1 cellular context compared by ENCODE assay signal in genomic region chr11:118251858-118252652, GRCh38.
TF ChIP-seq lines count a peak whose summit lies in the region.

Gene MPZL3 (minus strand): TSS chr11:118252365. CDS start chr11:118252294, 71 bp downstream.

TF ChIP-seq in HepG2, 621 proteins besides CTCF, POLR2A, EP300 and RAD21 (continued from another document):
- TF ChIP-seq KIAA2018 (CRISPR knock-in tag; IDR thresholded peaks at IDR 0.05; ENCODE audit: borderline replicate concordance) (no peak), EHMT2 (IDR thresholded peaks at IDR 0.05; ENCODE audit: borderline replicate concordance, low read depth, low read length) (peak; percentile 96; the same call in 1 of the 2 replicates), NCOR1 (IDR thresholded peaks at IDR 0.05; ENCODE audit: borderline replicate concordance, low read length) (peak; percentile 24; the same call in 1 of the 2 replicates), NFE2L2 (IDR thresholded peaks at IDR 0.05; ENCODE audit: low read length) (no peak), RFX1 (IDR thresholded peaks at IDR 0.05) (peak; percentile 79), EED (CRISPR knock-in tag; IDR thresholded peaks at IDR 0.05) (no peak; the same call in 1 of the 2 replicates), ZNF781 (CRISPR knock-in tag; IDR thresholded peaks at IDR 0.05; ENCODE audit: borderline replicate concordance, not compliant biosample characterization) (peak; percentile 87), ZNF513 (CRISPR knock-in tag; conservative IDR thresholded peaks at IDR 0.05) (no peak), ZNF503 (CRISPR knock-in tag; IDR thresholded peaks at IDR 0.05) (no peak), ZNF556 (CRISPR knock-in tag; IDR thresholded peaks at IDR 0.05; ENCODE audit: borderline replicate concordance) (no peak; the same call in 1 of the 2 replicates), ZNF136 (CRISPR knock-in tag; IDR thresholded peaks at IDR 0.05; ENCODE audit: low read depth) (no peak), PRPF4 (IDR thresholded peaks at IDR 0.05; ENCODE audit: low read depth, low read length, poor library complexity, severe bottlenecking) (no peak), ZNF546 (CRISPR knock-in tag; conservative IDR thresholded peaks at IDR 0.05) (no peak), ARID2 (CRISPR knock-in tag; IDR thresholded peaks at IDR 0.05; ENCODE audit: borderline replicate concordance) (no peak), IRF1 (CRISPR knock-in tag; IDR thresholded peaks at IDR 0.05; ENCODE audit: low read depth) (no peak)
